In the genomic region with DNA sequence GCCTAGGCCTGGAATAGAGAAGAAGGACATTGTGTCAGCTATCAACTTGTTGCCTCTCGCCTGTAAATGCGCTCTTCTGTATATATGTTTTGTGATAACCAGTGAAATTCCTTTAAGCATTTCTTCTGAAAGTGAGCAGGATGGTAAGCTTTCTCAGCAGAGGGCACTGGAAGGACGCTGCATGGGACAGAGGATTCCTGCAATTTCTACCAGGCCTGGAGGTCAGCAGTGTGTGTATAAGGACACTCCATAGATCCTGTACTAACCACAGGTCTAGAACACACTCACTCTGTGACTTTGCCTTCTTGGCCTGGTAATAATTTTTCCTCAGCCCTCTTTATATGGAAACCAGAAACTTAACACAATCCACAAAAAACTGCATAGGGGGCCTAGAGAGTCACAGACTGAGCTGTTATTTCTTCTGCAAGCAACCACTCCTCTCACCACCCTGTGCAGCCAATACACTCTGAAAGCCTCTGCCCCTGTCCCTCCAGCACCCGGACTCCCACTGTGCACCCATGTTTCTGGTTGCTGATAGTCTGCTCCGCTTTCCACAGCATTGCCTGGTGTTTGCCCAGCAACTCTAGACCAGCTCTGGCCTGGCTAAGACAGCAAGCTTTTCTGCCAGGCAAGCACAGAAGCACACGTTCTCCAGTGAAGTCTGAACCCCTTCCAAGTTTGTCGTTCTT, we compare ENCODE assay signal across 20 cellular contexts.
"Had no signal": no experiment of that assay in that cellular context is flagged by ENCODE, and none has a peak within 500 bp of the region (broad histone marks: within the 10 kb centered on the region; RNA-seq: fewer than 3 reads in every experiment).

No MANE protein-coding gene starts in this region.

- H3K27ac ChIP-seq: breast epithelium, esophagus muscularis mucosa, neutrophil, pancreas, sigmoid colon, thoracic aorta had no signal

- H3K9me3 ChIP-seq: breast epithelium, esophagus muscularis mucosa, neutrophil, sigmoid colon, thoracic aorta had no signal

- H3K36me3 ChIP-seq: breast epithelium, esophagus muscularis mucosa, neutrophil, pancreas, sigmoid colon, thoracic aorta had no signal

- FAIRE-seq: pancreas had no signal

- DNase-seq: activated CD4-positive, CD25-positive, alpha-beta regulatory T cell treated with anti-CD3 and anti-CD28 coated beads, Interleukin-2, amount 50 U/mL, for 72 hours; activated CD8-positive, alpha-beta memory T cell treated with anti-CD3 and anti-CD28 coated beads for 24 hours; activated CD8-positive, alpha-beta memory T cell treated with anti-CD3 and anti-CD28 coated beads, Interleukin-2, amount 50 U/mL, for 48 hours; activated effector memory CD4-positive, alpha-beta T cell treated with anti-CD3 and anti-CD28 coated beads, Interleukin-2, amount 50 U/mL, for 16 hours; activated naive CD4-positive, alpha-beta T cell treated with anti-CD3 and anti-CD28 coated beads, Interleukin-2, amount 50 U/mL, for 16 hours; activated T-cell treated with anti-CD3 and anti-CD28 coated beads, Interleukin-2, amount 50 U/mL, for 72 hours; aorta; effector CD4-positive, alpha-beta T cell; islet precursor cell; pancreas; sigmoid colon; stimulated activated CD4-positive, alpha-beta T cell treated with anti-CD3 and anti-CD28 coated beads, Interleukin-4, amount 100 ng/mL, for 4 hours; T-helper 1 cell; T1000 had no signal

- H3K27me3 ChIP-seq: breast epithelium, esophagus muscularis mucosa, neutrophil, pancreas, sigmoid colon had no signal

- H3K4me3 ChIP-seq: breast epithelium, esophagus muscularis mucosa, pancreas, sigmoid colon, thoracic aorta had no signal

- ATAC-seq: activated T-cell treated with anti-CD3 and anti-CD28 coated beads, Interleukin-2, amount 50 U/mL, for 72 hours; left lobe of liver; pancreas; stimulated activated memory B cell treated with anti-CD40 and anti-IgM and Interleukin-4, amounts not matched to agents 10 μg/mL and 1 μg/mL and 100 μg/mL, for 72 hours had no signal

- H3K4me1 ChIP-seq: breast epithelium, esophagus muscularis mucosa, pancreas, sigmoid colon had no signal
